Comparison of ENCODE assay signal across 1 cellular context in genomic region chr1:11908139-11909021, GRCh38.
TF ChIP-seq lines count a peak whose summit lies in the region.

No MANE protein-coding gene starts in this region.

TF ChIP-seq in HepG2, 621 proteins besides CTCF, POLR2A, EP300 and RAD21 (continued from another document and continues in another):
- peak; percentile 89 for TF ChIP-seq ZBTB25 (CRISPR knock-in tag; IDR thresholded peaks at IDR 0.05)
- TF ChIP-seq, protein P1, sequence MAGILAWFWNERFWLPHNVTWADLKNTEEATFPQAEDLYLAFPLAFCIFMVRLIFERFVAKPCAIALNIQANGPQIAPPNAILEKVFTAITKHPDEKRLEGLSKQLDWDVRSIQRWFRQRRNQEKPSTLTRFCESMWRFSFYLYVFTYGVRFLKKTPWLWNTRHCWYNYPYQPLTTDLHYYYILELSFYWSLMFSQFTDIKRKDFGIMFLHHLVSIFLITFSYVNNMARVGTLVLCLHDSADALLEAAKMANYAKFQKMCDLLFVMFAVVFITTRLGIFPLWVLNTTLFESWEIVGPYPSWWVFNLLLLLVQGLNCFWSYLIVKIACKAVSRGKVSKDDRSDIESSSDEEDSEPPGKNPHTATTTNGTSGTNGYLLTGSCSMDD (CRISPR knock-in tag; IDR thresholded peaks at IDR 0.05): no peak
- TF ChIP-seq MEF2D (CRISPR knock-in tag; IDR thresholded peaks at IDR 0.05): peak; percentile 66; the same call in 1 of the 2 replicates
- TF ChIP-seq NR2F1 (CRISPR knock-in tag; IDR thresholded peaks at IDR 0.05): no peak; a peak in 1 of 4 replicates
- TF ChIP-seq FOSL1 (CRISPR knock-in tag; IDR thresholded peaks at IDR 0.05; ENCODE audit: borderline replicate concordance): peak; percentile 22; the same call in 1 of the 2 replicates
- TF ChIP-seq ZNF256 (CRISPR knock-in tag; conservative IDR thresholded peaks at IDR 0.05): peak; percentile 37; the same call in 1 of the 2 replicates
- TF ChIP-seq, protein P2, sequence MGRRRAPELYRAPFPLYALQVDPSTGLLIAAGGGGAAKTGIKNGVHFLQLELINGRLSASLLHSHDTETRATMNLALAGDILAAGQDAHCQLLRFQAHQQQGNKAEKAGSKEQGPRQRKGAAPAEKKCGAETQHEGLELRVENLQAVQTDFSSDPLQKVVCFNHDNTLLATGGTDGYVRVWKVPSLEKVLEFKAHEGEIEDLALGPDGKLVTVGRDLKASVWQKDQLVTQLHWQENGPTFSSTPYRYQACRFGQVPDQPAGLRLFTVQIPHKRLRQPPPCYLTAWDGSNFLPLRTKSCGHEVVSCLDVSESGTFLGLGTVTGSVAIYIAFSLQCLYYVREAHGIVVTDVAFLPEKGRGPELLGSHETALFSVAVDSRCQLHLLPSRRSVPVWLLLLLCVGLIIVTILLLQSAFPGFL (CRISPR knock-in tag; IDR thresholded peaks at IDR 0.05): no peak
- peak; percentile 51 for TF ChIP-seq ELF1 (CRISPR knock-in tag; IDR thresholded peaks at IDR 0.05)
- TF ChIP-seq ZNF878 (CRISPR knock-in tag; IDR thresholded peaks at IDR 0.05): peak; percentile 97
- peak; percentile 33; the same call in 1 of the 2 replicates for TF ChIP-seq NR2F6 (IDR thresholded peaks at IDR 0.05)
- peak; percentile 41; the same call in 1 of the 2 replicates for TF ChIP-seq NR2F6 (CRISPR knock-in tag; IDR thresholded peaks at IDR 0.05)
- TF ChIP-seq, protein P3, sequence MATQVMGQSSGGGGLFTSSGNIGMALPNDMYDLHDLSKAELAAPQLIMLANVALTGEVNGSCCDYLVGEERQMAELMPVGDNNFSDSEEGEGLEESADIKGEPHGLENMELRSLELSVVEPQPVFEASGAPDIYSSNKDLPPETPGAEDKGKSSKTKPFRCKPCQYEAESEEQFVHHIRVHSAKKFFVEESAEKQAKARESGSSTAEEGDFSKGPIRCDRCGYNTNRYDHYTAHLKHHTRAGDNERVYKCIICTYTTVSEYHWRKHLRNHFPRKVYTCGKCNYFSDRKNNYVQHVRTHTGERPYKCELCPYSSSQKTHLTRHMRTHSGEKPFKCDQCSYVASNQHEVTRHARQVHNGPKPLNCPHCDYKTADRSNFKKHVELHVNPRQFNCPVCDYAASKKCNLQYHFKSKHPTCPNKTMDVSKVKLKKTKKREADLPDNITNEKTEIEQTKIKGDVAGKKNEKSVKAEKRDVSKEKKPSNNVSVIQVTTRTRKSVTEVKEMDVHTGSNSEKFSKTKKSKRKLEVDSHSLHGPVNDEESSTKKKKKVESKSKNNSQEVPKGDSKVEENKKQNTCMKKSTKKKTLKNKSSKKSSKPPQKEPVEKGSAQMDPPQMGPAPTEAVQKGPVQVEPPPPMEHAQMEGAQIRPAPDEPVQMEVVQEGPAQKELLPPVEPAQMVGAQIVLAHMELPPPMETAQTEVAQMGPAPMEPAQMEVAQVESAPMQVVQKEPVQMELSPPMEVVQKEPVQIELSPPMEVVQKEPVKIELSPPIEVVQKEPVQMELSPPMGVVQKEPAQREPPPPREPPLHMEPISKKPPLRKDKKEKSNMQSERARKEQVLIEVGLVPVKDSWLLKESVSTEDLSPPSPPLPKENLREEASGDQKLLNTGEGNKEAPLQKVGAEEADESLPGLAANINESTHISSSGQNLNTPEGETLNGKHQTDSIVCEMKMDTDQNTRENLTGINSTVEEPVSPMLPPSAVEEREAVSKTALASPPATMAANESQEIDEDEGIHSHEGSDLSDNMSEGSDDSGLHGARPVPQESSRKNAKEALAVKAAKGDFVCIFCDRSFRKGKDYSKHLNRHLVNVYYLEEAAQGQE (IDR thresholded peaks at IDR 0.05; ENCODE audit: borderline replicate concordance in 1 of 2, low read depth in 1 of 2, low read length in 2 of 2): no peak
- TF ChIP-seq THYN1 (CRISPR knock-in tag; IDR thresholded peaks at IDR 0.05; ENCODE audit: borderline replicate concordance, low read depth): no peak
- peak; percentile 53; the same call in 1 of the 2 replicates for TF ChIP-seq ZBTB42 (CRISPR knock-in tag; IDR thresholded peaks at IDR 0.05)
- TF ChIP-seq, protein P4, sequence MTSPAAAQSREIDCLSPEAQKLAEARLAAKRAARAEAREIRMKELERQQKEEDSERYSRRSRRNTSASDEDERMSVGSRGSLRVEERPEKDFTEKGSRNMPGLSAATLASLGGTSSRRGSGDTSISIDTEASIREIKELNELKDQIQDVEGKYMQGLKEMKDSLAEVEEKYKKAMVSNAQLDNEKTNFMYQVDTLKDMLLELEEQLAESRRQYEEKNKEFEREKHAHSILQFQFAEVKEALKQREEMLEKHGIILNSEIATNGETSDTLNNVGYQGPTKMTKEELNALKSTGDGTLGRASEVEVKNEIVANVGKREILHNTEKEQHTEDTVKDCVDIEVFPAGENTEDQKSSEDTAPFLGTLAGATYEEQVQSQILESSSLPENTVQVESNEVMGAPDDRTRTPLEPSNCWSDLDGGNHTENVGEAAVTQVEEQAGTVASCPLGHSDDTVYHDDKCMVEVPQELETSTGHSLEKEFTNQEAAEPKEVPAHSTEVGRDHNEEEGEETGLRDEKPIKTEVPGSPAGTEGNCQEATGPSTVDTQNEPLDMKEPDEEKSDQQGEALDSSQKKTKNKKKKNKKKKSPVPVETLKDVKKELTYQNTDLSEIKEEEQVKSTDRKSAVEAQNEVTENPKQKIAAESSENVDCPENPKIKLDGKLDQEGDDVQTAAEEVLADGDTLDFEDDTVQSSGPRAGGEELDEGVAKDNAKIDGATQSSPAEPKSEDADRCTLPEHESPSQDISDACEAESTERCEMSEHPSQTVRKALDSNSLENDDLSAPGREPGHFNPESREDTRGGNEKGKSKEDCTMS (CRISPR knock-in tag; conservative IDR thresholded peaks at IDR 0.05): peak; percentile 36; the same call in 1 of the 2 replicates
- TF ChIP-seq STAT5B (CRISPR knock-in tag; IDR thresholded peaks at IDR 0.05): peak; percentile 81; the same call in 1 of the 2 replicates
- TF ChIP-seq ZNF12 (CRISPR knock-in tag; IDR thresholded peaks at IDR 0.05): peak; percentile 47; the same call in 1 of the 2 replicates
- TF ChIP-seq ZBTB3 (CRISPR knock-in tag; IDR thresholded peaks at IDR 0.05; ENCODE audit: borderline replicate concordance, low read depth): no peak; the same call in 1 of the 2 replicates
- peak; percentile 80; the same call in 1 of the 2 replicates for TF ChIP-seq HOXD1 (CRISPR knock-in tag; IDR thresholded peaks at IDR 0.05)
- TF ChIP-seq ZC3H4 (CRISPR knock-in tag; IDR thresholded peaks at IDR 0.05; ENCODE audit: borderline replicate concordance): peak; percentile 94
- TF ChIP-seq MIER3 (CRISPR knock-in tag; IDR thresholded peaks at IDR 0.05; ENCODE audit: borderline replicate concordance): no peak; the same call in 1 of the 2 replicates
- no peak for TF ChIP-seq ZNF563 (CRISPR knock-in tag; IDR thresholded peaks at IDR 0.05)
- TF ChIP-seq HNRNPK (IDR thresholded peaks at IDR 0.05; ENCODE audit: low read depth, low read length, poor library complexity, severe bottlenecking): no peak
- TF ChIP-seq ZNF451 (CRISPR knock-in tag; IDR thresholded peaks at IDR 0.05): peak; percentile 61; the same call in 1 of the 2 replicates
- TF ChIP-seq CHD4 (IDR thresholded peaks at IDR 0.05; ENCODE audit: borderline replicate concordance, low read length): no peak
- TF ChIP-seq GTF3A (CRISPR knock-in tag; conservative IDR thresholded peaks at IDR 0.05): 0 out of 2 replicates have a peak, but pooled peaks have one; percentile 42
- peak; percentile 73; the same call in 1 of the 2 replicates for TF ChIP-seq NAIF1 (CRISPR knock-in tag; IDR thresholded peaks at IDR 0.05; ENCODE audit: borderline replicate concordance)
- 0 out of 2 replicates have a peak, but pooled peaks have one; percentile 42 for TF ChIP-seq CBFB (CRISPR knock-in tag; IDR thresholded peaks at IDR 0.05)
- TF ChIP-seq ZNF672 (CRISPR knock-in tag; IDR thresholded peaks at IDR 0.05): no peak
- TF ChIP-seq, protein P5, sequence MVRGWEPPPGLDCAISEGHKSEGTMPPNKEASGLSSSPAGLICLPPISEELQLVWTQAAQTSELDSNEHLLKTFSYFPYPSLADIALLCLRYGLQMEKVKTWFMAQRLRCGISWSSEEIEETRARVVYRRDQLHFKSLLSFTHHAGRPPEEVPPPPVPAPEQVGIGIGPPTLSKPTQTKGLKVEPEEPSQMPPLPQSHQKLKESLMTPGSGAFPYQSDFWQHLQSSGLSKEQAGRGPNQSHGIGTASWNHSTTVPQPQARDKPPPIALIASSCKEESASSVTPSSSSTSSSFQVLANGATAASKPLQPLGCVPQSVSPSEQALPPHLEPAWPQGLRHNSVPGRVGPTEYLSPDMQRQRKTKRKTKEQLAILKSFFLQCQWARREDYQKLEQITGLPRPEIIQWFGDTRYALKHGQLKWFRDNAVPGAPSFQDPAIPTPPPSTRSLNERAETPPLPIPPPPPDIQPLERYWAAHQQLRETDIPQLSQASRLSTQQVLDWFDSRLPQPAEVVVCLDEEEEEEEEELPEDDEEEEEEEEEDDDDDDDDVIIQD (CRISPR knock-in tag; IDR thresholded peaks at IDR 0.05; ENCODE audit: low read depth): peak; percentile 34; the same call in 1 of the 2 replicates
- TF ChIP-seq FLYWCH1 (CRISPR knock-in tag; IDR thresholded peaks at IDR 0.05): no peak; the same call in 1 of the 2 replicates
- peak; percentile 77; the same call in 1 of the 2 replicates for TF ChIP-seq ZNF446 (CRISPR knock-in tag; IDR thresholded peaks at IDR 0.05)
- peak; percentile 30 for TF ChIP-seq HNRNPLL (IDR thresholded peaks at IDR 0.05; ENCODE audit: low read depth, low read length, poor library complexity, severe bottlenecking)
- peak; percentile 66 for TF ChIP-seq PHF8 (CRISPR knock-in tag; IDR thresholded peaks at IDR 0.05)
- TF ChIP-seq, protein P6, sequence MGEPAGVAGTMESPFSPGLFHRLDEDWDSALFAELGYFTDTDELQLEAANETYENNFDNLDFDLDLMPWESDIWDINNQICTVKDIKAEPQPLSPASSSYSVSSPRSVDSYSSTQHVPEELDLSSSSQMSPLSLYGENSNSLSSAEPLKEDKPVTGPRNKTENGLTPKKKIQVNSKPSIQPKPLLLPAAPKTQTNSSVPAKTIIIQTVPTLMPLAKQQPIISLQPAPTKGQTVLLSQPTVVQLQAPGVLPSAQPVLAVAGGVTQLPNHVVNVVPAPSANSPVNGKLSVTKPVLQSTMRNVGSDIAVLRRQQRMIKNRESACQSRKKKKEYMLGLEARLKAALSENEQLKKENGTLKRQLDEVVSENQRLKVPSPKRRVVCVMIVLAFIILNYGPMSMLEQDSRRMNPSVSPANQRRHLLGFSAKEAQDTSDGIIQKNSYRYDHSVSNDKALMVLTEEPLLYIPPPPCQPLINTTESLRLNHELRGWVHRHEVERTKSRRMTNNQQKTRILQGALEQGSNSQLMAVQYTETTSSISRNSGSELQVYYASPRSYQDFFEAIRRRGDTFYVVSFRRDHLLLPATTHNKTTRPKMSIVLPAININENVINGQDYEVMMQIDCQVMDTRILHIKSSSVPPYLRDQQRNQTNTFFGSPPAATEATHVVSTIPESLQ (CRISPR knock-in tag; conservative IDR thresholded peaks at IDR 0.05): no peak
- TF ChIP-seq, protein P7, sequence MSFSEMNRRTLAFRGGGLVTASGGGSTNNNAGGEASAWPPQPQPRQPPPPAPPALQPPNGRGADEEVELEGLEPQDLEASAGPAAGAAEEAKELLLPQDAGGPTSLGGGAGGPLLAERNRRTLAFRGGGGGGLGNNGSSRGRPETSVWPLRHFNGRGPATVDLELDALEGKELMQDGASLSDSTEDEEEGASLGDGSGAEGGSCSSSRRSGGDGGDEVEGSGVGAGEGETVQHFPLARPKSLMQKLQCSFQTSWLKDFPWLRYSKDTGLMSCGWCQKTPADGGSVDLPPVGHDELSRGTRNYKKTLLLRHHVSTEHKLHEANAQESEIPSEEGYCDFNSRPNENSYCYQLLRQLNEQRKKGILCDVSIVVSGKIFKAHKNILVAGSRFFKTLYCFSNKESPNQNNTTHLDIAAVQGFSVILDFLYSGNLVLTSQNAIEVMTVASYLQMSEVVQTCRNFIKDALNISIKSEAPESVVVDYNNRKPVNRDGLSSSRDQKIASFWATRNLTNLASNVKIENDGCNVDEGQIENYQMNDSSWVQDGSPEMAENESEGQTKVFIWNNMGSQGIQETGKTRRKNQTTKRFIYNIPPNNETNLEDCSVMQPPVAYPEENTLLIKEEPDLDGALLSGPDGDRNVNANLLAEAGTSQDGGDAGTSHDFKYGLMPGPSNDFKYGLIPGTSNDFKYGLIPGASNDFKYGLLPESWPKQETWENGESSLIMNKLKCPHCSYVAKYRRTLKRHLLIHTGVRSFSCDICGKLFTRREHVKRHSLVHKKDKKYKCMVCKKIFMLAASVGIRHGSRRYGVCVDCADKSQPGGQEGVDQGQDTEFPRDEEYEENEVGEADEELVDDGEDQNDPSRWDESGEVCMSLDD (CRISPR knock-in tag; IDR thresholded peaks at IDR 0.05; ENCODE audit: borderline replicate concordance): peak; percentile 80; the same call in 1 of the 2 replicates
- no peak for TF ChIP-seq ZNF773 (CRISPR knock-in tag; IDR thresholded peaks at IDR 0.05; ENCODE audit: borderline replicate concordance)
